Comparison of ENCODE assay signal across 22 cellular contexts in the genomic region with DNA sequence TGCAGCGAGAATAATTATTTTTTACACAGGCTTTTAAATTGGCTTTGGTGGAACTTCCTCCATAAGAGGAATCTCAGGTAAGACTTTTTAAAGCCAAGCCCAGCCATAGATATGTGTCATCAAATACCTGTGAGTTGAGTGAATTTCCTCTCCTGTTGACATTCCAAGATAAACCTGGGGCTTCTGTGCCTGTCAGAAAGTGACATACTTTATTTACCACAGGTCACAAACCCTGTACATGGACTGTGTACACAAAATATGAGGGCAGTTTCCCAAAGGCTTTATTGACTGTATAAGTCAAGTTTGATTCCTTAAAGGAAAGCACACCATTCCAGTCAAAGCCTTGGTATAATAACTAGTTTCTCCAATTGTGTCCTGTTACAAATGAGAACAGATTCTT. TPM values are rescaled to one million over a fixed set of nuclear protein-coding genes. Genes with fewer than 3 reads are reported as not detected.
DNase-seq lines count a peak whose midpoint lies in the region; ATAC-seq and TF ChIP-seq lines count a peak whose summit lies in the region.
"Had no signal": no experiment of that assay in that cellular context is flagged by ENCODE, and none has a peak within 500 bp of the region (broad histone marks: within the 10 kb centered on the region; RNA-seq: fewer than 3 reads in every experiment).

No MANE protein-coding gene starts in this region.

- H3K9me3 ChIP-seq in HCT116 (ENCODE audit: control insufficient read depth in 1 of 2, insufficient read depth in 1 of 2, low read depth in 1 of 2, low read length in 2 of 2) (0 out of 4 replicates have a peak, but pooled peaks cover 0 to 6% of the 10 kb centered on the region in 2 experiments), hepatocyte (ENCODE audit: low read depth) (no peaks in the 10 kb centered on the region)
- H3K9me3 ChIP-seq: SK-N-SH had no signal

- no peak overlapping the region for H3K4me2 ChIP-seq in HCT116 (ENCODE audit: low read length)
- H3K4me2 ChIP-seq in hepatocyte = no peak overlapping the region
- H3K4me2 ChIP-seq: SK-N-SH had no signal

- H3K36me3 ChIP-seq in HCT116 (ENCODE audit: control insufficient read depth in 1 of 2, insufficient read depth in 2 of 2, low read length in 2 of 2) (no peaks in the 10 kb centered on the region), hepatocyte (replicated peaks; ENCODE audit: insufficient read depth, low read depth) (no peaks in the 10 kb centered on the region)

- CTCF ChIA-PET in HCT116 (lab: Charles Lee) (no interaction called here), RWPE1 (lab: Yijun Ruan, JAX) (no interaction called here)

- RAD21 ChIA-PET in HCT116 (lab: Charles Lee; ENCODE audit: low non-redundant PET in 1 of 2, low total read pairs in 2 of 2, uncharacterized antibody in 2 of 2, unreplicated experiment in 2 of 2) = no interaction called here

- no peaks in the 10 kb centered on the region for H4K20me1 ChIP-seq in HCT116 (ENCODE audit: insufficient read depth)
- H4K20me1 ChIP-seq in hepatocyte (ENCODE audit: insufficient read depth, poor library complexity, severe bottlenecking) = no peaks in the 10 kb centered on the region

- TF ChIP-seq POLR2A in HCT116 (IDR thresholded peaks at IDR 0.05; ENCODE audit: borderline replicate concordance, extremely low read depth, insufficient read depth, insufficient read length) = no peak

- BruUV-seq in HCT116 (replicated peaks; lab: Mats Ljungman, UMichigan) = no TSS peak

- H3K27me3 ChIP-seq in HCT116 (ENCODE audit: insufficient read depth, low read length) (no peaks in the 10 kb centered on the region), hepatocyte (no peaks in the 10 kb centered on the region)

- H3K4me3 ChIP-seq in HCT116 (replicated peaks in 1 of 2; ENCODE audit: low read depth in 1 of 2, low read length in 2 of 2) = no peak overlapping the region
- H3K4me3 ChIP-seq in hepatocyte = no peak overlapping the region
- H3K4me3 ChIP-seq: GM23338 had no signal

- peaks cover 0 to 8% of the 10 kb centered on the region in 2 experiments; a peak in 1 of 4 replicates for H3K4me1 ChIP-seq in HCT116 (ENCODE audit: control insufficient read depth in 1 of 2, insufficient read depth in 2 of 2, low read length in 2 of 2)
- no peaks in the 10 kb centered on the region for H3K4me1 ChIP-seq in hepatocyte (ENCODE audit: insufficient read depth)

- POLR2A ChIA-PET in HCT116 (lab: Charles Lee) (no interaction called here), RWPE1 (lab: Yijun Ruan, JAX; ENCODE audit: low non-redundant PET) (no interaction called here)

- ATAC-seq in HCT116 = no peak
- no peak for ATAC-seq in GM21529 (IDR thresholded peaks at IDR 0.05; ENCODE audit: unreplicated experiment)
- ATAC-seq in GM21423 (IDR thresholded peaks at IDR 0.05; ENCODE audit: unreplicated experiment) = no peak
- ATAC-seq: GM23338 had no signal

- no peak for DNase-seq in HCT116 (ENCODE audit: low read depth, low spot score)
- peak; percentile 26 for DNase-seq in RWPE1 (ENCODE audit: low spot score)
- peak; percentile 62 for DNase-seq in hepatocyte (ENCODE audit: low spot score)
- peak; percentile 44 for DNase-seq in mucosa of gallbladder (ENCODE audit: low spot score)
- DNase-seq in cerebellar nuclear complex (lab: John Stamatoyannopoulos, UW) = no peak
- no peak for DNase-seq in activated CD4-positive, alpha-beta T cell treated with anti-CD3 and anti-CD28 coated beads, Interleukin-2, amount 50 U/mL, for 48 hours
- DNase-seq: AML-193, DND-41, GDM1, HFFc6, NCI-H146, NCI-H2081 treated with DMSO at 0.1 percent for 48 hours, NCI-H2227 treated with DMSO at 0.1 percent for 48 hours, NCI-H526 treated with DMSO at 0.1 percent for 48 hours, SK-N-SH had no signal

- intact Hi-C loops in HCT116 (cut with micrococcal nuclease) = no loop called here

- H2AFZ ChIP-seq in HCT116 (ENCODE audit: low read depth, low read length, poor library complexity, severe bottlenecking) = no peak overlapping the region
- H2AFZ ChIP-seq in hepatocyte = no peak overlapping the region

- WGBS in hepatocyte (ENCODE audit: low lambda C conversion rate, missing lambda C conversion rate) = 63% methylated on average over 1 of the region's 1 CpG

- H3K79me2 ChIP-seq in HCT116 (ENCODE audit: insufficient read depth, low read length) = no peaks in the 10 kb centered on the region
- no peaks in the 10 kb centered on the region for H3K79me2 ChIP-seq in hepatocyte

- no peak overlapping the region for H3K9ac ChIP-seq in HCT116 (ENCODE audit: low read length)
- H3K9ac ChIP-seq: SK-N-SH had no signal

- H3K9me2 ChIP-seq in HCT116 (ENCODE audit: insufficient read depth) (no peaks in the 10 kb centered on the region), hepatocyte (replicated peaks; ENCODE audit: insufficient read depth) (no peaks in the 10 kb centered on the region)
- H3K9me2 ChIP-seq: SK-N-SH had no signal

- TF ChIP-seq CTCF in HCT116 (IDR thresholded peaks at IDR 0.05 in 2 of 3, conservative IDR thresholded peaks at IDR 0.05 in 1 of 3; ENCODE audit: borderline replicate concordance in 1 of 3, insufficient read depth in 1 of 3, low read depth in 2 of 3, low read length in 2 of 3) = no peak
- no peak for TF ChIP-seq CTCF in RWPE1 (conservative IDR thresholded peaks at IDR 0.05; ENCODE audit: low read depth)
- TF ChIP-seq CTCF in hepatocyte (IDR thresholded peaks at IDR 0.05; ENCODE audit: poor library complexity) = no peak

- H3K27ac ChIP-seq in HCT116 (ENCODE audit: low read depth, low read length) (no peak overlapping the region), RWPE1 (no peak overlapping the region), hepatocyte (peak overlapping the region; percentile 80)

- TF ChIP-seq RAD21 in HCT116 (IDR thresholded peaks at IDR 0.05; ENCODE audit: low read depth) = no peak

TF ChIP-seq in HCT116, 20 proteins besides CTCF, POLR2A, EP300 and RAD21:
- TF ChIP-seq SP1 (IDR thresholded peaks at IDR 0.05; ENCODE audit: low read depth) = no peak
- no peak for TF ChIP-seq EZH2 (IDR thresholded peaks at IDR 0.05)
- TF ChIP-seq SRF (IDR thresholded peaks at IDR 0.05; ENCODE audit: low read depth) = no peak
- no peak for TF ChIP-seq ZFX (IDR thresholded peaks at IDR 0.05)
- TF ChIP-seq FOSL1 (IDR thresholded peaks at IDR 0.05; ENCODE audit: low read depth) = peak; percentile 30; the same call in 1 of the 2 replicates
- no peak for TF ChIP-seq JUND (IDR thresholded peaks at IDR 0.05)

RNA-seq across cellular contexts. Expression of a gene that starts 25.9 kb away (rescaled TPM):
- total RNA-seq in HCT116 (2021; ENCODE audit: unreplicated experiment) (258 TPM), hepatocyte (262 and 263 TPM in 2 replicates), mucosa of gallbladder (343 TPM)
- 246 and 285 TPM in 2 replicates for polyA plus RNA-seq in HCT116 (2012)
- polyA plus RNA-seq in hepatocyte = 386 and 447 TPM in 2 replicates

RNA-seq across cellular contexts. Expression of a gene that starts 56.0 kb away (rescaled TPM):
- total RNA-seq in HCT116 (2021; ENCODE audit: unreplicated experiment) = not detected
- not detected in 2 replicates for polyA plus RNA-seq in HCT116 (2012)
- total RNA-seq in hepatocyte = 1.7 and 3.0 TPM in 2 replicates
- 0.96 and 2.9 TPM in 2 replicates for polyA plus RNA-seq in hepatocyte
- total RNA-seq in mucosa of gallbladder = 0.86 TPM
- total RNA-seq: A673, GM23338, HFFc6, LHCN-M2, OCI-LY7 had no signal
- polyA plus RNA-seq: IgD-negative memory B cell, SK-N-SH had no signal

Comparison
In these comparisons a context has a peak if more than half of its experiments do, and no peak if none do; other contexts are left out.
1. DNase-seq: peak in RWPE1 (single experiment), hepatocyte (single experiment) and mucosa of gallbladder (single experiment); none in HCT116 (single experiment), cerebellar nuclear complex (0 of 2) and activated CD4-positive, alpha-beta T cell treated with anti-CD3 and anti-CD28 coated beads, Interleukin-2, amount 50 U/mL, for 48 hours (0 of 2).